Comparison of ENCODE assay signal across 8 cellular contexts in genomic region chr12:53379389-53380103, GRCh38. TPM values are rescaled to one million over a fixed set of nuclear protein-coding genes. Genes with fewer than 3 reads are reported as not detected.
DNase-seq lines count a peak whose midpoint lies in the region; ATAC-seq and TF ChIP-seq lines count a peak whose summit lies in the region.

No MANE protein-coding gene starts in this region.

- peak overlapping the region; percentile 91 for H3K27ac ChIP-seq in C4-2B

- DNase-seq in NCI-H524 treated with DMSO at 0.1 percent for 48 hours (lab: John Stamatoyannopoulos, UW) (peak; percentile 100), dermis blood vessel endothelial cell (peak; percentile 100), left lobe of liver (ENCODE audit: low spot score) (peak; percentile 99)
- DNase-seq in activated CD4-positive, alpha-beta T cell treated with anti-CD3 and anti-CD28 coated beads for 48 hours, result peak; percentile 95
- peak; percentile 90 to 92 for DNase-seq in stimulated activated CD4-positive, alpha-beta T cell treated with anti-CD3 and anti-CD28 coated beads, Interleukin-2, amount 100 ng/mL, for 24 hours

- no peak for TF ChIP-seq CTCF in C4-2B (conservative IDR thresholded peaks at IDR 0.05)

- ATAC-seq in GM19328 (IDR thresholded peaks at IDR 0.05; ENCODE audit: unreplicated experiment), result peak; percentile 65
- ATAC-seq in HG03460 (IDR thresholded peaks at IDR 0.05; ENCODE audit: unreplicated experiment), result peak; percentile 64
- ATAC-seq in left lobe of liver, result peak; percentile 65

RNA-seq across cellular contexts. Expression of gene SP1, which starts 0.4 kb away (rescaled TPM):
- total RNA-seq in dermis blood vessel endothelial cell, result 32.7 and 47.1 TPM in 2 replicates
- 24.5 TPM for total RNA-seq in left lobe of liver

RNA-seq across cellular contexts. Expression of gene SP7, which starts 43.4 kb away (rescaled TPM):
- total RNA-seq in dermis blood vessel endothelial cell (not detected in 2 replicates), left lobe of liver (not detected)

RNA-seq across cellular contexts. Expression of gene AMHR2, which starts 44.1 kb away (rescaled TPM):
- total RNA-seq in dermis blood vessel endothelial cell, result not detected in 2 replicates
- 0.78 TPM for total RNA-seq in left lobe of liver

RNA-seq across cellular contexts. Expression of gene AAAS, which starts 58.1 kb away (rescaled TPM):
- 38.6 and 44.3 TPM in 2 replicates for total RNA-seq in dermis blood vessel endothelial cell
- 28.2 TPM for total RNA-seq in left lobe of liver

Comparison
In these comparisons a context has a peak if more than half of its experiments do, and no peak if none do; other contexts are left out.
1. Peak in every context shown above with its lines: DNase-seq, ATAC-seq and H3K27ac ChIP-seq.